Comparison of ENCODE assay signal across 12 cellular contexts in the genomic region with DNA sequence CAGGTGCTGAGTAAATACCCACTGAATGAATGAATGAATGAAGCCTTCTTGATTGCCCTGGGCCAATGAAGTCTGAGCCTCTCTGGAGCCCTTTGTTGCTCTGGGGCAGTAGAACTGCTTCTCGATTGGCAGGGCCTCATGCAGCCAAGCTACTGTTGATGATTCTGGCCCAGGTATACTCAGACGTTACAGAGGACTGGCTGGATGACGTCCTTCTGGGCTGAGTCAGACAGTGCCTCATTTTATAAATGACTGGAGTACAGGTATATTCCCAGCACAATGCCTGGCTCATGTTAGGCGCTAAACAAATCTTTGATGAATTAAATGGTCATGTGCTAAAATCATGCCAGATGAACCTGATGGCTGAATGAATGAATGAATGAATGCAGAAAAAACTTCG.
DNase-seq lines count a peak whose midpoint lies in the region; FAIRE-seq and TF ChIP-seq lines count a peak whose summit lies in the region.
"Had no signal": no experiment of that assay in that cellular context is flagged by ENCODE, and none has a peak within 500 bp of the region (broad histone marks: within the 10 kb centered on the region; RNA-seq: fewer than 3 reads in every experiment).

No MANE protein-coding gene starts in this region.

- peaks cover 18% of the 10 kb centered on the region for H3K4me1 ChIP-seq in osteoblast (ENCODE audit: insufficient read depth, low read length)
- H3K4me1 ChIP-seq in small intestine (ENCODE audit: control insufficient read depth in 2 of 2, insufficient read depth in 1 of 2, low read depth in 1 of 2, low read length in 1 of 2) = no peaks in the 10 kb centered on the region
- H3K4me1 ChIP-seq in colonic mucosa = no peaks in the 10 kb centered on the region

- no TSS peak for BruUV-seq in Calu3 (replicated peaks; lab: Mats Ljungman, UMichigan)

- 56 to 75% (median 59%) methylated on average over 5 of the region's 5 CpGs for WGBS in small intestine, 3 donors

- H4K20me1 ChIP-seq in osteoblast (ENCODE audit: insufficient read depth, low read length) = no peaks in the 10 kb centered on the region

- DNase-seq in Calu3 (no peak), HPDE6-E6E7 (ENCODE audit: extremely low spot score) (peak; percentile 10), bronchial epithelial cell (ENCODE audit: low read depth) (peak; percentile 79), osteoblast (ENCODE audit: insufficient read length, low spot score, missing footprints) (peak; percentile 41), posterior vena cava (ENCODE audit: low spot score) (no peak), small intestine (no peak), colonic mucosa (no peak), middle frontal gyrus (ENCODE audit: extremely low spot score, low spot score) (no peak)
- DNase-seq: MM.1S had no signal

- H3K9ac ChIP-seq in colonic mucosa (ENCODE audit: low read depth in 2 of 2, low read length in 2 of 2) = no peak overlapping the region
- H3K9ac ChIP-seq: KMS-11 had no signal

- peak overlapping the region; percentile 59 for H3K4me3 Mint-ChIP-seq in Calu3 (ENCODE audit: low read depth, unreplicated experiment)
- H3K4me3 Mint-ChIP-seq: CD4-positive, CD25-positive, alpha-beta regulatory T cell had no signal

- H3K27ac ChIP-seq in osteoblast (ENCODE audit: low read depth, low read length) (no peak overlapping the region), small intestine (ENCODE audit: low read depth in 1 of 2, low read length in 1 of 2) (no peak overlapping the region), colonic mucosa (no peak overlapping the region)
- H3K27ac ChIP-seq: KMS-11 had no signal

- H3K27ac Mint-ChIP-seq in Calu3 (ENCODE audit: unreplicated experiment) = no peak overlapping the region
- H3K27ac Mint-ChIP-seq: CD4-positive, CD25-positive, alpha-beta regulatory T cell had no signal

- TF ChIP-seq CTCF in Calu3 (IDR thresholded peaks at IDR 0.05; ENCODE audit: unreplicated experiment) = no peak
- no peak for TF ChIP-seq CTCF in bronchial epithelial cell (IDR thresholded peaks at IDR 0.05; ENCODE audit: insufficient read depth, low read length, severe bottlenecking)
- no peak for TF ChIP-seq CTCF in osteoblast (IDR thresholded peaks at IDR 0.05; ENCODE audit: extremely low read depth, low read depth, low read length)
- TF ChIP-seq CTCF in colonic mucosa (IDR thresholded peaks at IDR 0.05) = no peak

- CTCF ChIA-PET in Calu3 (lab: Charles Lee) = no interaction called here

- FAIRE-seq in bronchial epithelial cell (lab: Jason Lieb, UNC) (no peak), small intestine (lab: Jason Lieb, UNC) (no peak)
- FAIRE-seq: H54 had no signal

- H3K4me1 Mint-ChIP-seq in Calu3 (ENCODE audit: low read depth, unreplicated experiment) = peaks cover 18% of the 10 kb centered on the region
- H3K4me1 Mint-ChIP-seq: CD4-positive, CD25-positive, alpha-beta regulatory T cell had no signal

- no peaks in the 10 kb centered on the region for H3K79me2 ChIP-seq in osteoblast (ENCODE audit: insufficient read depth, low read length)

- H3K36me3 Mint-ChIP-seq in Calu3 (ENCODE audit: insufficient read depth, unreplicated experiment) = no peaks in the 10 kb centered on the region
- H3K36me3 Mint-ChIP-seq: CD4-positive, CD25-positive, alpha-beta regulatory T cell had no signal

- peaks cover 23% of the 10 kb centered on the region for H3K27me3 Mint-ChIP-seq in Calu3 (ENCODE audit: unreplicated experiment)
- H3K27me3 Mint-ChIP-seq: CD4-positive, CD25-positive, alpha-beta regulatory T cell had no signal

- H3K4me3 ChIP-seq in bronchial epithelial cell (ENCODE audit: low read depth, low read length) = no peak overlapping the region
- H3K4me3 ChIP-seq in osteoblast (ENCODE audit: insufficient read depth, low read length) = no peak overlapping the region
- no peak overlapping the region for H3K4me3 ChIP-seq in small intestine (ENCODE audit: low read depth in 1 of 2, low read length in 2 of 2)
- H3K4me3 ChIP-seq in colonic mucosa = no peak overlapping the region

- no peaks in the 10 kb centered on the region for H3K27me3 ChIP-seq in bronchial epithelial cell (ENCODE audit: control insufficient read depth, insufficient read depth, low read length)
- no peaks in the 10 kb centered on the region for H3K27me3 ChIP-seq in osteoblast (ENCODE audit: insufficient read depth, low read length)
- no peaks in the 10 kb centered on the region for H3K27me3 ChIP-seq in small intestine (ENCODE audit: control insufficient read depth in 2 of 2, insufficient read depth in 2 of 2, low read length in 2 of 2)
- no peaks in the 10 kb centered on the region for H3K27me3 ChIP-seq in colonic mucosa

- H3K9me3 Mint-ChIP-seq in Calu3 (ENCODE audit: low read depth, unreplicated experiment) = no peaks in the 10 kb centered on the region

- H3K36me3 ChIP-seq in bronchial epithelial cell (ENCODE audit: control insufficient read depth, insufficient read depth, low read length) = no peaks in the 10 kb centered on the region
- no peaks in the 10 kb centered on the region for H3K36me3 ChIP-seq in osteoblast (ENCODE audit: insufficient read depth, low read length)
- H3K36me3 ChIP-seq in small intestine (ENCODE audit: control insufficient read depth in 2 of 2, insufficient read depth in 2 of 2, low read length in 2 of 2) = no peaks in the 10 kb centered on the region
- no peaks in the 10 kb centered on the region for H3K36me3 ChIP-seq in colonic mucosa

- H3K4me2 ChIP-seq in osteoblast (ENCODE audit: insufficient read depth, low read length) = peak overlapping the region; percentile 80
- H3K4me2 ChIP-seq: KMS-11 had no signal

- H2AFZ ChIP-seq in osteoblast (ENCODE audit: low read length) = no peak overlapping the region

- H3K9me3 ChIP-seq in osteoblast (ENCODE audit: low read depth, low read length) = no peaks in the 10 kb centered on the region
- H3K9me3 ChIP-seq in small intestine (ENCODE audit: control insufficient read depth, low read depth) = no peaks in the 10 kb centered on the region
- H3K9me3 ChIP-seq in colonic mucosa = no peaks in the 10 kb centered on the region

- intact Hi-C loops in Calu3 (cut with micrococcal nuclease; ENCODE audit: unreplicated experiment) = loop anchor here (2.0 kb wide), 1 partner anchor 89 kb away; no protein-coding TSS in a partner anchor
- intact Hi-C loops in posterior vena cava (cut with DNase I) = no loop called here
- intact Hi-C loops in colonic mucosa (cut with DNase I) = no loop called here

Comparison
In these comparisons a context has a peak if more than half of its experiments do, and no peak if none do; other contexts are left out.
1. DNase-seq: peak in HPDE6-E6E7 (single experiment), bronchial epithelial cell (single experiment) and osteoblast (single experiment); none in Calu3 (single experiment), posterior vena cava (single experiment), small intestine (single experiment), colonic mucosa (single experiment) and middle frontal gyrus (single experiment).